25 cellular contexts compared by ENCODE assay signal in the genomic region with DNA sequence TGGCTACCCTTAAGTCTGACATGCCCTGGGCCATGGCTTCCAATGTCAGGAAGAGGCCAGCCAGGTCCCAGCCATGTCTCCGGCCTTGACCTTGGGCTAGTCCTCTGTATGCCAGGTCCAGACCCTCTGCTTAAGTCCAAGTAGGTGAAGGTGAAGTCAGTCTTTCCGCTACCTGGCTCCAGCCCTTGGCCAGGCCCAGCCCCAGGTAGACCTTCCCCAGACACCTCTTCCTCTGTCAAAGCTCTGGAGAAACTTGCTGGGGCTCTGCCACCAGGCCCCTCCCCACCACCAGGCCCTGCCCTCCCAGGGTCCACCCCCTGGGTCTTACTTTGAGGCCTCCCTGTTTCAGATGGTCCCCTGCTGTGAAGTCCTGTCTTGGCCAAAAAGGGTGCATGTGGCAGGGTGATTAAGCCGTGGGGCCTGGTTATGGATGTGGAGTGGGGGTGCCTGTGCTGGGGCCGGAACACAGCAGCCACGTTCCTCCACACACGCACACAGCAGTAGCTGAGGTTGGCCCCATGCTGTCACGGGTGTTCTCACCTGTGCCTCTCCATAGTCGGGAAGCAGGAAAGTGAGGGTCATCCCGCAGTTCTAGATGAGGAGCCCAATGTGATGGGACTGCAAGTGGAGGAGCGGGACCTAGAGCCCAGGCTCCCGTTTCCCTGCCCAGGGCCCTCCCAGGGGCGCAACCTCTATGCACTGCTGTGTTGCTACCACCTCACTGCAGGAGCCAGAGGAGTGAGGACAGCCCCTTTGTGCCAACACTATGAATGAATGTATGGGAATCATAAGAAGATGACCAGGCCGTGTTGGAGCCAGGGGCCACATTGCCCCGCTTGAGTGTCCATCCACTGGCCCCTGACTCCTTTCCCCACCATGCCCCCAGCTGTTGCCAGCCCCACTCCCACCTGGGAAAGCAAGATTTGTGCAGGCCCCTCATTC.
DNase-seq lines count a peak whose midpoint lies in the region; ATAC-seq, FAIRE-seq and TF ChIP-seq lines count a peak whose summit lies in the region.
"Had no signal": no experiment of that assay in that cellular context is flagged by ENCODE, and none has a peak within 500 bp of the region (broad histone marks: within the 10 kb centered on the region; RNA-seq: fewer than 3 reads in every experiment).

No MANE protein-coding gene starts in this region.

- H3K36me3 Mint-ChIP-seq in chondrocyte (ENCODE audit: low read depth), result peaks cover 10% of the 10 kb centered on the region
- H3K36me3 Mint-ChIP-seq: CD8-positive, alpha-beta T cell had no signal

- DNase-seq in HTR-8/SVneo (ENCODE audit: insufficient read length, low spot score), result no peak
- peak; percentile 64 for DNase-seq in chondrocyte (ENCODE audit: low spot score)
- DNase-seq in mesenteric fat pad (ENCODE audit: low spot score), result peak; percentile 78
- peak; percentile 45 for DNase-seq in sigmoid colon
- DNase-seq in activated CD4-positive, alpha-beta T cell treated with anti-CD3 and anti-CD28 coated beads for 48 hours, result no peak
- no peak for DNase-seq in NCI-H2029 treated with DMSO at 0.1 percent for 48 hours (lab: John Stamatoyannopoulos, UW)
- no peak for DNase-seq in NK-92 (lab: John Stamatoyannopoulos, UW; ENCODE audit: unreplicated experiment)
- DNase-seq: CD8-positive, alpha-beta T cell; KG1; MG63; NCI-H1105 treated with DMSO at 0.1 percent for 48 hours; NCI-H146; NCI-H2029; NCI-H2171; NCI-H226; NCI-H510A; NCI-H69 had no signal

- H3K9me3 ChIP-seq in sigmoid colon, result peaks cover 0 to 18% (median 4%) of the 10 kb centered on the region in 4 donors

- 95% methylated on average over 14 of the region's 14 CpGs for WGBS in sigmoid colon, 2 donors

- no peak for ATAC-seq in GM19452 (IDR thresholded peaks at IDR 0.05; ENCODE audit: unreplicated experiment)
- ATAC-seq: CD8-positive, alpha-beta T cell; GM12878 had no signal

- no peak overlapping the region for H3K4me3 Mint-ChIP-seq in chondrocyte (ENCODE audit: unreplicated experiment)
- H3K4me3 Mint-ChIP-seq: B cell; CD8-positive, alpha-beta T cell had no signal

- H3K27ac ChIP-seq in sigmoid colon, result no peak overlapping the region
- H3K27ac ChIP-seq: C4-2B, Peyer's patch, SJSA1 had no signal

- H3K4me1 ChIP-seq in sigmoid colon, result no peaks in the 10 kb centered on the region
- H3K4me1 ChIP-seq: Caco-2, Peyer's patch, SJSA1 had no signal

- no peak for TF ChIP-seq EP300 in sigmoid colon (IDR thresholded peaks at IDR 0.05)

- no peak overlapping the region for H3K27ac Mint-ChIP-seq in chondrocyte (ENCODE audit: unreplicated experiment)
- H3K27ac Mint-ChIP-seq: B cell; CD8-positive, alpha-beta T cell had no signal

- peaks cover 6% of the 10 kb centered on the region for H3K4me1 Mint-ChIP-seq in chondrocyte (ENCODE audit: low read depth)
- H3K4me1 Mint-ChIP-seq: B cell had no signal

- H3K27me3 ChIP-seq in sigmoid colon, result no peaks in the 10 kb centered on the region
- H3K27me3 ChIP-seq: MG63, Peyer's patch, SJSA1 had no signal

- H3K9me3 Mint-ChIP-seq in chondrocyte (ENCODE audit: low read depth), result peaks cover 16% of the 10 kb centered on the region

- no peaks in the 10 kb centered on the region for H3K36me3 ChIP-seq in sigmoid colon
- H3K36me3 ChIP-seq: MG63, Peyer's patch, SJSA1 had no signal

- TF ChIP-seq CTCF in chondrocyte (IDR thresholded peaks at IDR 0.05), result no peak
- TF ChIP-seq CTCF in sigmoid colon (IDR thresholded peaks at IDR 0.05), result no peak

- no peak for TF ChIP-seq POLR2A in sigmoid colon (IDR thresholded peaks at IDR 0.05)

- intact Hi-C loops in sigmoid colon (cut with DNase I), result no loop called here

- FAIRE-seq in HTR-8/SVneo (lab: Jason Lieb, UNC), result peak; percentile 83
- FAIRE-seq: G401.6, GM12878 had no signal

- H3K27me3 Mint-ChIP-seq in chondrocyte (ENCODE audit: low read depth), result no peaks in the 10 kb centered on the region
- H3K27me3 Mint-ChIP-seq: B cell had no signal

- H3K4me3 ChIP-seq in sigmoid colon, result no peak overlapping the region
- H3K4me3 ChIP-seq: GM12878, MG63, Peyer's patch, SJSA1 had no signal

Comparison
In these comparisons a context has a peak if more than half of its experiments do, and no peak if none do; other contexts are left out.
1. DNase-seq: peak in chondrocyte (single experiment), mesenteric fat pad (single experiment) and sigmoid colon (single experiment); none in HTR-8/SVneo (single experiment), activated CD4-positive, alpha-beta T cell treated with anti-CD3 and anti-CD28 coated beads for 48 hours (single experiment), NCI-H2029 treated with DMSO at 0.1 percent for 48 hours (single experiment) and NK-92 (single experiment).